ENCODE assay signal across 11 cellular contexts in the genomic region with DNA sequence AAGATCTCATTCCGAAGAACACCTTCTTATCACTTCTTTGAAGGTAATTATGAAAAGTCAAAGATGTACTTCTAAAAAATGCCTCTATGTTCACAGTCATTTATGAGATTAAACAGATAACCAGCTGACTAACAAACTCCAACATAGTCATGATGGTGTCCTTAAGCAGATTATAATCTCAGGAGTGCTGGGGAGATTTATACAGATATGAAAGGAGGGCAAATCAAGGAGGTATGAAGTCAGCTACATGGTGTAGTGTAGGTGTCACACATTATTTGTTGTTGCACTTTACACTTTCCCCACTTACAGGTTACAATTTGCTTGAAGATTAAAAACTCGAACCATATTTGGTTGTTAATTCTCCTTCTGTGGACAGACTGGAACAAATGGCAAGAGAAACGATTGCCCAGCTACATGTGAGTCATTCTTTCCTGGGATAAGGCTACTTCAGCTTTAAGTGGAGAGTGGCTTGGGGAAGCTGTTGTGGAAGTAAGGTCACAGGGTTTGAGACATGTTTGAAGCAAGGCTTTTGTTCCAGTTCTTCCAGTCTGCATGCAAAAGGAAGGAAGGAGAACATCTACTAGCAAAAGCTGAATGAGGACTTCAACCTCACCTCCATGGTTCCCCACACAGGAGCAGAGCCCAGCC.
DNase-seq lines count a peak whose midpoint lies in the region; ATAC-seq, FAIRE-seq and TF ChIP-seq lines count a peak whose summit lies in the region.
"Had no signal": no experiment of that assay in that cellular context is flagged by ENCODE, and none has a peak within 500 bp of the region (broad histone marks: within the 10 kb centered on the region; RNA-seq: fewer than 3 reads in every experiment).

No MANE protein-coding gene starts in this region.

- H3K4me2 ChIP-seq in A549, result no peak overlapping the region
- H3K4me2 ChIP-seq in PC-3 (ENCODE audit: low read length), result peak overlapping the region; percentile 26; the same call in 1 of the 2 replicates
- no peak overlapping the region for H3K4me2 ChIP-seq in fibroblast of lung (ENCODE audit: extremely low read depth, insufficient read depth, low read length)

- H3K9ac ChIP-seq in PC-3 (ENCODE audit: low read length), result no peak overlapping the region
- H3K9ac ChIP-seq in fibroblast of lung (ENCODE audit: insufficient read depth, low read length), result no peak overlapping the region
- no peak overlapping the region for H3K9ac ChIP-seq in mucosa of rectum (ENCODE audit: low read depth in 1 of 2, low read length in 2 of 2)

- DNase-seq in A549 (ENCODE audit: low read depth in 1 of 2, low spot score in 1 of 2), result no peak
- DNase-seq in PC-3, result peak; percentile 59
- peak; percentile 68 to 79 for DNase-seq in fibroblast of lung (ENCODE audit: low read depth in 2 of 2)
- no peak for DNase-seq in ecto neural progenitor cell (ENCODE audit: low spot score)
- DNase-seq in NCI-H526 (lab: John Stamatoyannopoulos, UW), result no peak
- DNase-seq: activated CD4-positive, alpha-beta memory T cell treated with anti-CD3 and anti-CD28 coated beads for 36 hours; amygdala; sigmoid colon had no signal

- FAIRE-seq in A549 (lab: Jason Lieb, UNC), result no peak

- 47% methylated on average over 3 of the region's 3 CpGs for WGBS in A549 (ENCODE audit: missing lambda C conversion rate)

- 0 out of 2 replicates have a peak overlapping the region, but pooled peaks have one; percentile 7 for H2AFZ ChIP-seq in PC-3 (ENCODE audit: low read length)
- H2AFZ ChIP-seq in fibroblast of lung (ENCODE audit: low read length), result peak overlapping the region; percentile 56

- no peak for TF ChIP-seq RAD21 in A549 (conservative IDR thresholded peaks at IDR 0.05 in 1 of 2, IDR thresholded peaks at IDR 0.05 in 1 of 2)

- H4K20me1 ChIP-seq in PC-3 (ENCODE audit: low read length), result no peaks in the 10 kb centered on the region
- H4K20me1 ChIP-seq in fibroblast of lung (ENCODE audit: control insufficient read depth, extremely low read depth, insufficient read depth, low read length), result no peaks in the 10 kb centered on the region

- H3K79me2 ChIP-seq in PC-3 (ENCODE audit: low read length) (no peaks in the 10 kb centered on the region), fibroblast of lung (ENCODE audit: control insufficient read depth, insufficient read depth, low read length) (no peaks in the 10 kb centered on the region)

- TF ChIP-seq POLR2A in A549 (IDR thresholded peaks at IDR 0.05; ENCODE audit: low read length), result no peak

- H3K27me3 ChIP-seq in PC-3 (ENCODE audit: low read length) (no peaks in the 10 kb centered on the region), fibroblast of lung (ENCODE audit: control insufficient read depth, insufficient read depth, low read length) (no peaks in the 10 kb centered on the region), mucosa of rectum (ENCODE audit: control insufficient read depth in 2 of 2, insufficient read depth in 2 of 2, low read length in 2 of 2) (no peaks in the 10 kb centered on the region)
- H3K27me3 ChIP-seq: sigmoid colon had no signal

- H3K27ac ChIP-seq in A549, result peak overlapping the region in 1 of 2 experiments; percentile 55; a peak in 3 of 6 replicates
- H3K27ac ChIP-seq in PC-3 (ENCODE audit: low read length), result no peak overlapping the region
- H3K27ac ChIP-seq in fibroblast of lung (ENCODE audit: insufficient read depth, low read length), result no peak overlapping the region
- peak overlapping the region; percentile 58 to 59 for H3K27ac ChIP-seq in mucosa of rectum (ENCODE audit: low read depth in 2 of 2, low read length in 2 of 2)

- no peak for TF ChIP-seq EP300 in A549 (IDR thresholded peaks at IDR 0.05)

- H3K4me3 ChIP-seq in A549 (no peak overlapping the region), PC-3 (ENCODE audit: low read length) (no peak overlapping the region), fibroblast of lung (replicated peaks in 1 of 4; ENCODE audit: control extremely low read depth in 1 of 4, insufficient read depth in 1 of 4, low read depth in 3 of 4, low read length in 4 of 4) (no peak overlapping the region), mucosa of rectum (ENCODE audit: low read length in 2 of 2) (no peak overlapping the region)
- H3K4me3 ChIP-seq: sigmoid colon had no signal

- no peak for TF ChIP-seq CTCF in A549 (IDR thresholded peaks at IDR 0.05)
- TF ChIP-seq CTCF in PC-3 (conservative IDR thresholded peaks at IDR 0.05; ENCODE audit: low read depth, low read length), result no peak
- no peak for TF ChIP-seq CTCF in fibroblast of lung (conservative IDR thresholded peaks at IDR 0.05 in 1 of 2, IDR thresholded peaks at IDR 0.05 in 1 of 2; ENCODE audit: low read depth in 1 of 2, low read length in 2 of 2)

- peak; percentile 47 to 66; a peak in 4 of 6 replicates for ATAC-seq in A549
- peak; percentile 55 for ATAC-seq in PC-3
- ATAC-seq in GM18870 (IDR thresholded peaks at IDR 0.05; ENCODE audit: unreplicated experiment), result no peak
- ATAC-seq in GM18868 (IDR thresholded peaks at IDR 0.05; ENCODE audit: unreplicated experiment), result no peak

- H3K9me2 ChIP-seq in PC-3 (replicated peaks; ENCODE audit: low read length), result no peaks in the 10 kb centered on the region

- CTCF ChIA-PET in A549 (lab: Yijun Ruan, JAX), result interaction anchor here (1.5 to 2.5 kb wide), 2 partner anchors 13 to 54 kb away, joined by 4 to 5 read pairs; no protein-coding TSS in a partner anchor
- CTCF ChIA-PET in PC-3 (lab: Charles Lee), result no interaction called here

- POLR2A ChIA-PET in A549 (lab: Yijun Ruan, JAX), result no interaction called here
- POLR2A ChIA-PET in PC-3 (lab: Charles Lee; ENCODE audit: unreplicated experiment), result no interaction called here

- H3F3A ChIP-seq in PC-3 (ENCODE audit: low read length, unreplicated experiment), result no peaks in the 10 kb centered on the region

- H3K9me3 ChIP-seq in A549 (no peaks in the 10 kb centered on the region), PC-3 (ENCODE audit: low read length) (no peaks in the 10 kb centered on the region), fibroblast of lung (ENCODE audit: control insufficient read depth, insufficient read depth, low read depth, low read length) (no peaks in the 10 kb centered on the region), mucosa of rectum (ENCODE audit: control insufficient read depth in 2 of 2, low read length in 2 of 2) (no peaks in the 10 kb centered on the region)
- H3K9me3 ChIP-seq: sigmoid colon had no signal

- H3K4me1 ChIP-seq in A549 (peaks cover 27% of the 10 kb centered on the region), PC-3 (ENCODE audit: insufficient read depth, low read length) (peaks cover 10% of the 10 kb centered on the region), fibroblast of lung (ENCODE audit: control insufficient read depth, extremely low read depth, insufficient read depth, low read length) (peaks cover 2% of the 10 kb centered on the region), mucosa of rectum (ENCODE audit: control insufficient read depth in 2 of 2, insufficient read depth in 2 of 2, low read length in 2 of 2) (peaks cover 0 to 6% of the 10 kb centered on the region in 2 donors)

- intact Hi-C loops in PC-3 (cut with micrococcal nuclease), result no loop called here

- H3K36me3 ChIP-seq in PC-3 (ENCODE audit: low read depth, low read length) (no peaks in the 10 kb centered on the region), fibroblast of lung (ENCODE audit: control insufficient read depth, insufficient read depth, low read length) (no peaks in the 10 kb centered on the region), mucosa of rectum (ENCODE audit: control insufficient read depth in 2 of 2, insufficient read depth in 2 of 2, low read length in 2 of 2) (no peaks in the 10 kb centered on the region)
- H3K36me3 ChIP-seq: sigmoid colon had no signal

- BruUV-seq in PC-3 (replicated peaks; lab: Mats Ljungman, UMichigan), result no TSS peak

TF ChIP-seq in A549, 52 proteins besides CTCF, POLR2A, EP300 and RAD21:
- no peak for TF ChIP-seq MAFK (IDR thresholded peaks at IDR 0.05; ENCODE audit: partially characterized antibody)
- TF ChIP-seq, protein P1, sequence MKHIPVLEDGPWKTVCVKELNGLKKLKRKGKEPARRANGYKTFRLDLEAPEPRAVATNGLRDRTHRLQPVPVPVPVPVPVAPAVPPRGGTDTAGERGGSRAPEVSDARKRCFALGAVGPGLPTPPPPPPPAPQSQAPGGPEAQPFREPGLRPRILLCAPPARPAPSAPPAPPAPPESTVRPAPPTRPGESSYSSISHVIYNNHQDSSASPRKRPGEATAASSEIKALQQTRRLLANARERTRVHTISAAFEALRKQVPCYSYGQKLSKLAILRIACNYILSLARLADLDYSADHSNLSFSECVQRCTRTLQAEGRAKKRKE (CRISPR knock-in tag; IDR thresholded peaks at IDR 0.05; ENCODE audit: low read depth), result no peak
- TF ChIP-seq NFE2L2 (conservative IDR thresholded peaks at IDR 0.05; ENCODE audit: low read length), result no peak
- no peak for TF ChIP-seq CBX2 (IDR thresholded peaks at IDR 0.05; ENCODE audit: borderline replicate concordance, low read depth)
- TF ChIP-seq BCL3 (IDR thresholded peaks at IDR 0.05), result no peak
- TF ChIP-seq MAZ (IDR thresholded peaks at IDR 0.05; ENCODE audit: borderline replicate concordance, low read depth, low read length), result no peak

Comparison
In these comparisons a context has a peak if more than half of its experiments do, and no peak if none do; other contexts are left out.
1. ATAC-seq: peak in A549 (2 of 2) and PC-3 (single experiment); none in GM18870 (single experiment) and GM18868 (single experiment).
2. DNase-seq: peak in PC-3 (single experiment) and fibroblast of lung (2 of 2); none in A549 (0 of 2), ecto neural progenitor cell (single experiment) and NCI-H526 (0 of 2).
3. H3K27ac ChIP-seq: peak in mucosa of rectum (2 of 2); none in PC-3 (single experiment) and fibroblast of lung (single experiment).